8 cellular contexts compared by ENCODE assay signal in genomic region chr1:197197430-197197997, GRCh38. TPM values are rescaled to one million over a fixed set of nuclear protein-coding genes. Genes with fewer than 3 reads are reported as not detected.
DNase-seq lines count a peak whose midpoint lies in the region; ATAC-seq and TF ChIP-seq lines count a peak whose summit lies in the region.

No MANE protein-coding gene starts in this region.

- no peak for DNase-seq in activated CD8-positive, alpha-beta memory T cell treated with anti-CD3 and anti-CD28 coated beads, Interleukin-2, amount 10 ng/mL, durations not matched to agents 7 days and 5 days
- DNase-seq in activated CD8-positive, alpha-beta memory T cell treated with anti-CD3 and anti-CD28 coated beads, Interleukin-2, amount 50 U/mL, for 4 hours: no peak
- no peak for DNase-seq in T-helper 17 cell
- no peak for DNase-seq in fibroblast of pulmonary artery (ENCODE audit: low read depth)
- DNase-seq in smooth muscle cell (lab: John Stamatoyannopoulos, UW; ENCODE audit: unreplicated experiment): no peak
- no peak for DNase-seq in ecto neural progenitor cell (ENCODE audit: low spot score)
- DNase-seq in DMS 273 (lab: John Stamatoyannopoulos, UW; ENCODE audit: unreplicated experiment): no peak
- no peak for DNase-seq in trophoblast cell

- WGBS in smooth muscle cell (ENCODE audit: low lambda C conversion rate): 90% methylated on average over 4 of the region's 5 CpGs
- no CpG with 5 or more reads among the region's 5 CpGs for WGBS in trophoblast cell (ENCODE audit: extremely low coverage, insufficient coverage, insufficient read length)

- no peak overlapping the region for H4K91ac ChIP-seq in trophoblast cell (ENCODE audit: low read depth, low read length)

- no peak overlapping the region for H2BK120ac ChIP-seq in trophoblast cell (ENCODE audit: insufficient read depth, low read length, poor library complexity)

- H3K9me3 Mint-ChIP-seq in activated CD8-positive, alpha-beta memory T cell treated with anti-CD3 and anti-CD28 coated beads, Interleukin-2, amount 10 ng/mL, durations not matched to agents 7 days and 5 days (ENCODE audit: low read depth): no peaks in the 10 kb centered on the region

- H3K27ac Mint-ChIP-seq in activated CD8-positive, alpha-beta memory T cell treated with anti-CD3 and anti-CD28 coated beads, Interleukin-2, amount 10 ng/mL, durations not matched to agents 7 days and 5 days: no peak overlapping the region
- H3K27ac Mint-ChIP-seq in T-helper 17 cell: peak overlapping the region; percentile 1

- H3K9me3 ChIP-seq in T-helper 17 cell (ENCODE audit: control insufficient read depth, low read length, poor library complexity, severe bottlenecking) (no peaks in the 10 kb centered on the region), smooth muscle cell (replicated peaks; ENCODE audit: low read depth) (no peaks in the 10 kb centered on the region), trophoblast cell (ENCODE audit: insufficient read depth, low read depth, low read length) (no peaks in the 10 kb centered on the region)

- no peaks in the 10 kb centered on the region for H3F3A ChIP-seq in smooth muscle cell (ENCODE audit: low read depth)

- H3K4me2 ChIP-seq in smooth muscle cell (peak overlapping the region; percentile 92), trophoblast cell (ENCODE audit: low read length) (no peak overlapping the region)

- H3K79me1 ChIP-seq in trophoblast cell (ENCODE audit: low read length): peaks cover 7% of the 10 kb centered on the region

- no peaks in the 10 kb centered on the region for H3K27me3 Mint-ChIP-seq in activated CD8-positive, alpha-beta memory T cell treated with anti-CD3 and anti-CD28 coated beads, Interleukin-2, amount 10 ng/mL, durations not matched to agents 7 days and 5 days
- no peaks in the 10 kb centered on the region for H3K27me3 Mint-ChIP-seq in T-helper 17 cell

- no peak overlapping the region for H3K14ac ChIP-seq in trophoblast cell (ENCODE audit: low read length)

- no peak overlapping the region for H2AK5ac ChIP-seq in trophoblast cell (ENCODE audit: low read length)

- no peak overlapping the region for H4K8ac ChIP-seq in trophoblast cell (ENCODE audit: low read depth, low read length)

- H3K4me3 Mint-ChIP-seq in activated CD8-positive, alpha-beta memory T cell treated with anti-CD3 and anti-CD28 coated beads, Interleukin-2, amount 10 ng/mL, durations not matched to agents 7 days and 5 days: peak overlapping the region; percentile 5
- peak overlapping the region; percentile 67 for H3K4me3 Mint-ChIP-seq in T-helper 17 cell

- no peak overlapping the region for H3K4ac ChIP-seq in trophoblast cell (ENCODE audit: low read depth, low read length)

- H2AFZ ChIP-seq in smooth muscle cell (ENCODE audit: low read depth) (no peak overlapping the region), trophoblast cell (ENCODE audit: insufficient read depth, low read length, poor library complexity) (no peak overlapping the region)

- no peak overlapping the region for H3K23ac ChIP-seq in trophoblast cell (ENCODE audit: low read length)

- H3K79me2 ChIP-seq in smooth muscle cell (ENCODE audit: low read depth) (peaks cover 63% of the 10 kb centered on the region), trophoblast cell (ENCODE audit: control insufficient read depth, insufficient read depth, low read length, poor library complexity) (peaks cover 6% of the 10 kb centered on the region)

- H3K36me3 ChIP-seq in smooth muscle cell (ENCODE audit: low read depth) (no peaks in the 10 kb centered on the region), trophoblast cell (ENCODE audit: control insufficient read depth in 1 of 2, insufficient read depth in 2 of 2, low read length in 2 of 2) (peaks cover 0 to 3% of the 10 kb centered on the region in 2 experiments)

- H3K36me3 Mint-ChIP-seq in activated CD8-positive, alpha-beta memory T cell treated with anti-CD3 and anti-CD28 coated beads, Interleukin-2, amount 10 ng/mL, durations not matched to agents 7 days and 5 days: peaks cover 19% of the 10 kb centered on the region
- no peaks in the 10 kb centered on the region for H3K36me3 Mint-ChIP-seq in T-helper 17 cell (ENCODE audit: low read depth)

- H3K4me3 ChIP-seq in fibroblast of pulmonary artery (replicated peaks; ENCODE audit: low read depth, low read length) (peak overlapping the region; percentile 90), smooth muscle cell (peak overlapping the region; percentile 68), trophoblast cell (ENCODE audit: low read depth, low read length) (no peak overlapping the region)

- H3K4me1 ChIP-seq in smooth muscle cell (ENCODE audit: low read depth) (peaks cover 30% of the 10 kb centered on the region), trophoblast cell (ENCODE audit: control insufficient read depth in 1 of 2, insufficient read depth in 2 of 2, low read length in 2 of 2) (no peaks in the 10 kb centered on the region)

- no peaks in the 10 kb centered on the region for H3K27me3 ChIP-seq in smooth muscle cell (ENCODE audit: low read depth)
- H3K27me3 ChIP-seq in trophoblast cell (ENCODE audit: insufficient read depth, low read length): no peaks in the 10 kb centered on the region

- ATAC-seq in activated CD8-positive, alpha-beta memory T cell treated with anti-CD3 and anti-CD28 coated beads, Interleukin-2, amount 10 ng/mL, durations not matched to agents 7 days and 5 days: no peak
- no peak for ATAC-seq in T-helper 17 cell

- CTCF ChIA-PET in activated CD8-positive, alpha-beta memory T cell treated with anti-CD3 and anti-CD28 coated beads, Interleukin-2, amount 10 ng/mL, durations not matched to agents 7 days and 5 days (lab: Charles Lee): no interaction called here

- peaks cover 55% of the 10 kb centered on the region for H3K4me1 Mint-ChIP-seq in activated CD8-positive, alpha-beta memory T cell treated with anti-CD3 and anti-CD28 coated beads, Interleukin-2, amount 10 ng/mL, durations not matched to agents 7 days and 5 days
- H3K4me1 Mint-ChIP-seq in T-helper 17 cell: peaks cover 59% of the 10 kb centered on the region

- H3K27ac ChIP-seq in smooth muscle cell (ENCODE audit: low read depth) (no peak overlapping the region), trophoblast cell (ENCODE audit: low read depth, low read length) (no peak overlapping the region)

- H4K12ac ChIP-seq in trophoblast cell (ENCODE audit: low read depth, low read length): no peak overlapping the region

- no peak overlapping the region for H3K9ac ChIP-seq in smooth muscle cell (ENCODE audit: low read depth)
- no peak overlapping the region for H3K9ac ChIP-seq in trophoblast cell (ENCODE audit: low read length)

- TF ChIP-seq CTCF in fibroblast of pulmonary artery (IDR thresholded peaks at IDR 0.05; ENCODE audit: low read length, missing control alignments) (no peak), smooth muscle cell (IDR thresholded peaks at IDR 0.05; ENCODE audit: borderline replicate concordance, insufficient read depth, poor library complexity, severe bottlenecking) (no peak)

- H3K18ac ChIP-seq in trophoblast cell (ENCODE audit: low read length): no peak overlapping the region

- H2BK12ac ChIP-seq in trophoblast cell (ENCODE audit: low read length): no peak overlapping the region

- H2BK5ac ChIP-seq in trophoblast cell (ENCODE audit: low read depth, low read length, poor library complexity): no peak overlapping the region

- H4K20me1 ChIP-seq in smooth muscle cell (ENCODE audit: low read depth): peaks cover 51% of the 10 kb centered on the region

RNA-seq across cellular contexts. Expression of gene ZBTB41, which starts 3.6 kb away (rescaled TPM):
- 1 to 10 TPM; 5.6 to 6.8 TPM for total RNA-seq in activated CD8-positive, alpha-beta memory T cell treated with anti-CD3 and anti-CD28 coated beads, Interleukin-2, amount 10 ng/mL, durations not matched to agents 7 days and 5 days
- total RNA-seq in T-helper 17 cell: 1 to 10 TPM; 6.8 to 7.3 TPM
- 18.5 and 24.2 TPM in 2 replicates for total RNA-seq in smooth muscle cell
- 2.5 and 3.7 TPM in 2 replicates for polyA plus RNA-seq in smooth muscle cell
- polyA plus RNA-seq in trophoblast cell (2013): 3.7 TPM in 2 replicates

RNA-seq across cellular contexts. Expression of gene ASPM, which starts 51.0 kb away (rescaled TPM):
- 10 to 100 TPM; 73.8 to 91.3 TPM for total RNA-seq in activated CD8-positive, alpha-beta memory T cell treated with anti-CD3 and anti-CD28 coated beads, Interleukin-2, amount 10 ng/mL, durations not matched to agents 7 days and 5 days
- total RNA-seq in T-helper 17 cell (under 1 TPM; 0.62 to 0.91 TPM), smooth muscle cell (8.8 and 13.0 TPM in 2 replicates)
- 1.7 and 3.2 TPM in 2 replicates for polyA plus RNA-seq in smooth muscle cell
- polyA plus RNA-seq in trophoblast cell (2013): 14.4 and 15.8 TPM in 2 replicates
